ENCODE assay signal across 1 cellular context in genomic region chr3:73542127-73542526, GRCh38.
TF ChIP-seq lines count a peak whose summit lies in the region.

No MANE protein-coding gene starts in this region.

TF ChIP-seq in WTC11, 78 proteins besides CTCF, POLR2A, EP300 and RAD21 (continued from another document):
- no peak for TF ChIP-seq PRDM15 (CRISPR knock-in tag; IDR thresholded peaks at IDR 0.05)
- TF ChIP-seq ZBTB21 (CRISPR knock-in tag; IDR thresholded peaks at IDR 0.05; ENCODE audit: borderline replicate concordance) = no peak
- no peak for TF ChIP-seq ETV6 (CRISPR knock-in tag; IDR thresholded peaks at IDR 0.05)
- TF ChIP-seq, protein P1, sequence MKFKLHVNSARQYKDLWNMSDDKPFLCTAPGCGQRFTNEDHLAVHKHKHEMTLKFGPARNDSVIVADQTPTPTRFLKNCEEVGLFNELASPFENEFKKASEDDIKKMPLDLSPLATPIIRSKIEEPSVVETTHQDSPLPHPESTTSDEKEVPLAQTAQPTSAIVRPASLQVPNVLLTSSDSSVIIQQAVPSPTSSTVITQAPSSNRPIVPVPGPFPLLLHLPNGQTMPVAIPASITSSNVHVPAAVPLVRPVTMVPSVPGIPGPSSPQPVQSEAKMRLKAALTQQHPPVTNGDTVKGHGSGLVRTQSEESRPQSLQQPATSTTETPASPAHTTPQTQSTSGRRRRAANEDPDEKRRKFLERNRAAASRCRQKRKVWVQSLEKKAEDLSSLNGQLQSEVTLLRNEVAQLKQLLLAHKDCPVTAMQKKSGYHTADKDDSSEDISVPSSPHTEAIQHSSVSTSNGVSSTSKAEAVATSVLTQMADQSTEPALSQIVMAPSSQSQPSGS (CRISPR knock-in tag; IDR thresholded peaks at IDR 0.05; ENCODE audit: borderline replicate concordance, low read depth) = no peak
